ENCODE assay signal across 11 cellular contexts in genomic region chr14:20802341-20803084, GRCh38. TPM values are rescaled to one million over a fixed set of nuclear protein-coding genes. Genes with fewer than 3 reads are reported as not detected.
DNase-seq lines count a peak whose midpoint lies in the region; ATAC-seq, FAIRE-seq and TF ChIP-seq lines count a peak whose summit lies in the region.
"Had no signal": no experiment of that assay in that cellular context is flagged by ENCODE, and none has a peak within 500 bp of the region (broad histone marks: within the 10 kb centered on the region; RNA-seq: fewer than 3 reads in every experiment).

Gene RNASE1, minus strand, starts transcription at chr14:20802844. Its CDS starts 776 bp downstream, at chr14:20802068.

- ATAC-seq in A549: peak; percentile 75 to 80
- ATAC-seq in body of pancreas: peak; percentile 66
- ATAC-seq in right cardiac atrium: peak; percentile 81 to 90

- H3K27ac Mint-ChIP-seq in chondrocyte (ENCODE audit: unreplicated experiment): no peak within 1 kb of the TSS

- no peak for FAIRE-seq in A549 (lab: Jason Lieb, UNC)

- H3K4me1 ChIP-seq in A549 (0 out of 3 replicates have a peak, but pooled peaks cover 5% of the 10 kb centered on the region), body of pancreas (peaks cover 69% of the 10 kb centered on the region), right cardiac atrium (ENCODE audit: control insufficient read depth, insufficient read depth, low read length) (peaks cover 2% of the 10 kb centered on the region), SK-N-SH (ENCODE audit: control insufficient read depth in 1 of 2, insufficient read depth in 2 of 2, low read depth in 1 of 2, low read length in 1 of 2) (no peaks in the 10 kb centered on the region)

- H3K36me3 ChIP-seq in body of pancreas (replicated peaks in 1 of 2; ENCODE audit: insufficient read depth in 1 of 2, low read depth in 2 of 2): no peaks in the 10 kb centered on the region
- H3K36me3 ChIP-seq in SK-N-SH (replicated peaks in 1 of 2; ENCODE audit: control insufficient read depth in 1 of 2, insufficient read depth in 2 of 2, low read length in 1 of 2): no peaks in the 10 kb centered on the region

- TF ChIP-seq POLR2A in A549 (IDR thresholded peaks at IDR 0.05; ENCODE audit: low read length) (no peak), body of pancreas (IDR thresholded peaks at IDR 0.05) (peak; percentile 41 to 75 (median 71))

- no peak within 1 kb of the TSS for H3K9ac ChIP-seq in SK-N-SH

- H3K9me3 ChIP-seq in A549 (no peaks in the 10 kb centered on the region), body of pancreas (no peaks in the 10 kb centered on the region), right cardiac atrium (ENCODE audit: control insufficient read depth, low read length) (no peaks in the 10 kb centered on the region), SK-N-SH (no peaks in the 10 kb centered on the region)

- no peaks in the 10 kb centered on the region for H3K9me3 Mint-ChIP-seq in chondrocyte (ENCODE audit: low read depth)

- intact Hi-C loops in body of pancreas (cut with DNase I) (no loop called here), right cardiac atrium (cut with DNase I) (loop anchor here in 1 of 4 donors (10.0 kb wide), 1 partner anchor 98 kb away; no protein-coding TSS in a partner anchor)

- DNase-seq in A549 (ENCODE audit: low read depth in 1 of 2, low spot score in 1 of 2) (peak; percentile 6 to 36), body of pancreas (peak; percentile 64 to 82 (median 75)), right cardiac atrium (peak; percentile 44 to 72 (median 61)), pons (ENCODE audit: low spot score) (peak; percentile 96), ecto neural progenitor cell (ENCODE audit: low spot score) (no peak), DMS153 (lab: John Stamatoyannopoulos, UW) (no peak), chondrocyte (ENCODE audit: low spot score) (no peak), SK-N-SH (no peak)

- no peaks in the 10 kb centered on the region for H3F3A ChIP-seq in SK-N-SH (replicated peaks; ENCODE audit: insufficient read depth)

- no peak within 1 kb of the TSS for H2AFZ ChIP-seq in SK-N-SH (ENCODE audit: low read depth)

- H3K36me3 Mint-ChIP-seq in chondrocyte (ENCODE audit: low read depth): no peaks in the 10 kb centered on the region

- H3K27ac ChIP-seq in A549: no peak within 1 kb of the TSS
- H3K27ac ChIP-seq in body of pancreas: peak within 1 kb of the TSS; percentile 72 to 81 (median 79)
- H3K27ac ChIP-seq in right cardiac atrium (ENCODE audit: low read length): peak within 1 kb of the TSS; percentile 84
- H3K27ac ChIP-seq in SK-N-SH (ENCODE audit: low read depth in 2 of 2, low read length in 1 of 2): no peak within 1 kb of the TSS

- no peaks in the 10 kb centered on the region for H3K27me3 ChIP-seq in body of pancreas
- no peaks in the 10 kb centered on the region for H3K27me3 ChIP-seq in right cardiac atrium (ENCODE audit: control insufficient read depth, insufficient read depth)
- H3K27me3 ChIP-seq in SK-N-SH (ENCODE audit: insufficient read depth): peaks cover 71% of the 10 kb centered on the region

- CTCF ChIA-PET in A549 (lab: Yijun Ruan, JAX): interaction anchor here (0.8 to 0.9 kb wide), 2 partner anchors 9 to 71 kb away, joined by 3 read pairs; no protein-coding TSS in a partner anchor
- CTCF ChIA-PET in SK-N-SH (lab: Yijun Ruan, JAX): no interaction called here

- H3K4me3 Mint-ChIP-seq in chondrocyte (ENCODE audit: unreplicated experiment): no peak within 1 kb of the TSS

- TF ChIP-seq EP300 in A549 (IDR thresholded peaks at IDR 0.05) (no peak), SK-N-SH (IDR thresholded peaks at IDR 0.05; ENCODE audit: borderline replicate concordance in 1 of 2, low read depth in 1 of 2, low read length in 1 of 2) (no peak)

- TF ChIP-seq RAD21 in A549 (conservative IDR thresholded peaks at IDR 0.05 in 1 of 2, IDR thresholded peaks at IDR 0.05 in 1 of 2): no peak
- no peak for TF ChIP-seq RAD21 in SK-N-SH (IDR thresholded peaks at IDR 0.05; ENCODE audit: low read length)

- H3K4me1 Mint-ChIP-seq in chondrocyte (ENCODE audit: low read depth): peaks cover 11% of the 10 kb centered on the region

- H3K79me2 ChIP-seq in SK-N-SH (ENCODE audit: insufficient read depth): no peaks in the 10 kb centered on the region

- TF ChIP-seq CTCF in A549 (IDR thresholded peaks at IDR 0.05): no peak
- no peak for TF ChIP-seq CTCF in body of pancreas (IDR thresholded peaks at IDR 0.05)
- no peak for TF ChIP-seq CTCF in chondrocyte (IDR thresholded peaks at IDR 0.05)
- TF ChIP-seq CTCF in SK-N-SH (IDR thresholded peaks at IDR 0.05): no peak

- H4K20me1 ChIP-seq in SK-N-SH (ENCODE audit: insufficient read depth): no peaks in the 10 kb centered on the region

- peaks cover 7% of the 10 kb centered on the region for H3K27me3 Mint-ChIP-seq in chondrocyte (ENCODE audit: low read depth)

- H3K4me3 ChIP-seq in A549: no peak within 1 kb of the TSS
- peak within 1 kb of the TSS; percentile 38 to 47 for H3K4me3 ChIP-seq in body of pancreas
- peak within 1 kb of the TSS; percentile 45 for H3K4me3 ChIP-seq in right cardiac atrium (ENCODE audit: low read length)
- H3K4me3 ChIP-seq in SK-N-SH (ENCODE audit: low read depth in 2 of 2, low read length in 1 of 2): no peak within 1 kb of the TSS

- WGBS in A549 (ENCODE audit: missing lambda C conversion rate): 51% methylated on average over 11 of the region's 11 CpGs
- WGBS in body of pancreas, 2 donors: 31 to 35% methylated on average over 11 of the region's 11 CpGs
- 36% methylated on average over 11 of the region's 11 CpGs for WGBS in right cardiac atrium
- WGBS in SK-N-SH (ENCODE audit: low lambda C conversion rate): 4% methylated on average over 10 of the region's 11 CpGs

- H3K9me2 ChIP-seq in SK-N-SH: no peaks in the 10 kb centered on the region

- POLR2A ChIA-PET in A549 (lab: Yijun Ruan, JAX): interaction anchor here (1.0 kb wide), 1 partner anchor 47 kb away, joined by 3 read pairs; no protein-coding TSS in a partner anchor
- POLR2A ChIA-PET in SK-N-SH (lab: Yijun Ruan, JAX): no interaction called here

- H3K4me2 ChIP-seq in A549 (peak within 1 kb of the TSS; percentile 34; the same call in 2 of the 3 replicates), SK-N-SH (no peak within 1 kb of the TSS)

TF ChIP-seq in A549, 52 proteins besides CTCF, POLR2A, EP300 and RAD21:
- TF ChIP-seq, protein P1, sequence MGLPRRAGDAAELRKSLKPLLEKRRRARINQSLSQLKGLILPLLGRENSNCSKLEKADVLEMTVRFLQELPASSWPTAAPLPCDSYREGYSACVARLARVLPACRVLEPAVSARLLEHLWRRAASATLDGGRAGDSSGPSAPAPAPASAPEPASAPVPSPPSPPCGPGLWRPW (IDR thresholded peaks at IDR 0.05): no peak
- TF ChIP-seq HOXB13 (CRISPR knock-in tag; IDR thresholded peaks at IDR 0.05; ENCODE audit: low read depth) (no peak), NPAS2 (CRISPR knock-in tag; IDR thresholded peaks at IDR 0.05; ENCODE audit: borderline replicate concordance) (no peak), MAFK (IDR thresholded peaks at IDR 0.05; ENCODE audit: partially characterized antibody) (no peak)
- TF ChIP-seq, protein P2, sequence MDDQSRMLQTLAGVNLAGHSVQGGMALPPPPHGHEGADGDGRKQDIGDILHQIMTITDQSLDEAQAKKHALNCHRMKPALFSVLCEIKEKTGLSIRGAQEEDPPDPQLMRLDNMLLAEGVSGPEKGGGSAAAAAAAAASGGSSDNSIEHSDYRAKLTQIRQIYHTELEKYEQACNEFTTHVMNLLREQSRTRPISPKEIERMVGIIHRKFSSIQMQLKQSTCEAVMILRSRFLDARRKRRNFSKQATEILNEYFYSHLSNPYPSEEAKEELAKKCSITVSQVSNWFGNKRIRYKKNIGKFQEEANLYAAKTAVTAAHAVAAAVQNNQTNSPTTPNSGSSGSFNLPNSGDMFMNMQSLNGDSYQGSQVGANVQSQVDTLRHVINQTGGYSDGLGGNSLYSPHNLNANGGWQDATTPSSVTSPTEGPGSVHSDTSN (IDR thresholded peaks at IDR 0.05): no peak

TF ChIP-seq in SK-N-SH, 30 proteins besides CTCF, POLR2A, EP300 and RAD21 (continues in another document):
- no peak for TF ChIP-seq FOSL2 (IDR thresholded peaks at IDR 0.05; ENCODE audit: borderline replicate concordance, low read depth)
- TF ChIP-seq TAF1 (IDR thresholded peaks at IDR 0.05; ENCODE audit: borderline replicate concordance, low read depth, low read length): no peak
- no peak for TF ChIP-seq FOXJ3 (CRISPR knock-in tag; IDR thresholded peaks at IDR 0.05)
- TF ChIP-seq CHD2 (IDR thresholded peaks at IDR 0.05; ENCODE audit: low read length, partially characterized antibody): no peak
- TF ChIP-seq RXRA (IDR thresholded peaks at IDR 0.05; ENCODE audit: borderline replicate concordance, low read depth): no peak
- no peak for TF ChIP-seq GABPA (IDR thresholded peaks at IDR 0.05; ENCODE audit: low read depth)
- TF ChIP-seq TEAD4 (IDR thresholded peaks at IDR 0.05; ENCODE audit: borderline replicate concordance, insufficient read depth): no peak
- TF ChIP-seq POLR2AphosphoS5 (IDR thresholded peaks at IDR 0.05; ENCODE audit: low read depth, low read length): no peak
- TF ChIP-seq MAX (IDR thresholded peaks at IDR 0.05; ENCODE audit: low read depth): no peak
- TF ChIP-seq YY1 (IDR thresholded peaks at IDR 0.05; ENCODE audit: low read depth): no peak
- no peak for TF ChIP-seq SIN3A (IDR thresholded peaks at IDR 0.05; ENCODE audit: borderline replicate concordance, low read depth, low read length)

RNA-seq across cellular contexts. Expression of gene RNASE1, which starts in this region (rescaled TPM):
- polyA plus RNA-seq in A549 (2011; rRNA removed): 0.98 and 1.1 TPM in 2 replicates
- 0.54 and 0.57 TPM in 2 replicates for polyA plus RNA-seq in A549 (2012; cell fraction: cytosol; rRNA removed)
- 0.26 and 0.66 TPM in 2 replicates for polyA plus RNA-seq in A549 (2012; cell fraction: nucleus; rRNA removed)
- 0.13 to 0.55 TPM (median 0.16 TPM) in 3 replicates for polyA plus RNA-seq in A549 (2017; fragmentation: RNase III; extraction: RNeasy Plus Mini Kit Qiagen cat#74134 plus additional on column Dnase treatment)
- 0.19 and 2.5 TPM in 2 replicates for polyA minus RNA-seq in A549 (2011; rRNA and poly(A)+ RNA removed)
- 100 to 1,000 TPM; 316 to 772 TPM for total RNA-seq in body of pancreas
- 100 to 1,000 TPM; 256 to 394 (median 314) TPM for total RNA-seq in right cardiac atrium
- 290 TPM for polyA plus RNA-seq in right cardiac atrium
- total RNA-seq in chondrocyte: 0.72 to 0.97 TPM in 2 of 3 replicates, not detected in the other
- polyA plus RNA-seq in SK-N-SH (2012; rRNA removed): not detected in 2 replicates
- polyA plus RNA-seq in SK-N-SH (2012; cell fraction: cytosol; rRNA removed): not detected in 2 replicates
- not detected in 2 replicates for polyA plus RNA-seq in SK-N-SH (2012; cell fraction: nucleus; rRNA removed)
- total RNA-seq: fibroblast of lung; renal cortical epithelial cell; T-helper 1 cell treated with Interleukin-12 subunit alpha and Interleukin-12 subunit beta and Interleukin-4 antibody, amounts not matched to agents 30 ng/mL and 1 ng/mL, for 36 hours had no signal
- polyA plus RNA-seq: fibroblast of lung had no signal

Comparison
In these comparisons a context has a peak if more than half of its experiments do, and no peak if none do; other contexts are left out.
1. RNA of gene RNASE1 (total RNA-seq): 316 to 772 TPM in body of pancreas and 256 to 394 TPM in right cardiac atrium; 0.72 to 0.97 TPM in chondrocyte; every median in the first group is over 100 times any median in the second.
2. RNA of gene RNASE1 (polyA plus RNA-seq): 290 TPM in right cardiac atrium (single experiment); 0.13 to 1.1 TPM in A549 and not detected in SK-N-SH; every median in the first group is over 100 times any median in the second.
3. DNase-seq: peak in A549 (2 of 2), body of pancreas (4 of 4), right cardiac atrium (3 of 3) and pons (single experiment); none in ecto neural progenitor cell (single experiment), DMS153 (single experiment), chondrocyte (single experiment) and SK-N-SH (single experiment).
4. H3K27ac ChIP-seq: peak in body of pancreas (4 of 4) and right cardiac atrium (single experiment); none in A549 (0 of 2) and SK-N-SH (0 of 2).
5. H3K4me3 ChIP-seq: peak in body of pancreas (2 of 2) and right cardiac atrium (single experiment); none in A549 (single experiment) and SK-N-SH (0 of 2).
6. Peak in every context shown above with its lines, with median percentiles within 50 percentile points of each other: ATAC-seq.